7 cellular contexts compared by ENCODE assay signal in genomic region chr2:240846309-240846708, GRCh38. TPM values are rescaled to one million over a fixed set of nuclear protein-coding genes. Genes with fewer than 3 reads are reported as not detected.
"Had no signal": no experiment of that assay in that cellular context is flagged by ENCODE, and none has a peak within 500 bp of the region (broad histone marks: within the 10 kb centered on the region; RNA-seq: fewer than 3 reads in every experiment).

No MANE protein-coding gene starts in this region.

RNA-seq across cellular contexts. Expression of gene AGXT, which starts 22.3 kb away (rescaled TPM):
- total RNA-seq: GM23248, GM23338, H1, H4, H7, H9, HFFc6 had no signal
- polyA plus RNA-seq: GM23248, GM23338 had no signal

RNA-seq across cellular contexts. Expression of gene KIF1A, which starts 26.3 kb away (rescaled TPM):
- total RNA-seq: HFFc6 had no signal

RNA-seq across cellular contexts. Expression of gene MAB21L4, which starts 49.6 kb away (rescaled TPM):
- total RNA-seq: GM23248, GM23338, H1, H4, H7, HFFc6 had no signal
- polyA plus RNA-seq: GM23248, GM23338 had no signal

RNA-seq across cellular contexts. Expression of gene CROCC2, which starts 59.8 kb away (rescaled TPM):
- total RNA-seq: GM23338, H1, H4, H9, HFFc6 had no signal
- polyA plus RNA-seq: GM23248, GM23338, H1 had no signal
